28 cellular contexts compared by ENCODE assay signal in genomic region chr2:165436559-165436958, GRCh38. TPM values are rescaled to one million over a fixed set of nuclear protein-coding genes. Genes with fewer than 3 reads are reported as not detected.
DNase-seq lines count a peak whose midpoint lies in the region; ATAC-seq and TF ChIP-seq lines count a peak whose summit lies in the region.
"Had no signal": no experiment of that assay in that cellular context is flagged by ENCODE, and none has a peak within 500 bp of the region (broad histone marks: within the 10 kb centered on the region; RNA-seq: fewer than 3 reads in every experiment).

No MANE protein-coding gene starts in this region.

- H3K36me3 Mint-ChIP-seq in endothelial cell (ENCODE audit: low read depth, unreplicated experiment), result no peaks in the 10 kb centered on the region
- no peaks in the 10 kb centered on the region for H3K36me3 Mint-ChIP-seq in progenitor cell of endocrine pancreas (ENCODE audit: insufficient read depth)
- H3K36me3 Mint-ChIP-seq: brain had no signal

- no peak for TF ChIP-seq CTCF in coronary artery (IDR thresholded peaks at IDR 0.05)
- no peak for TF ChIP-seq CTCF in endothelial cell (IDR thresholded peaks at IDR 0.05; ENCODE audit: unreplicated experiment)
- TF ChIP-seq CTCF in progenitor cell of endocrine pancreas (IDR thresholded peaks at IDR 0.05; ENCODE audit: unreplicated experiment), result no peak

- no peak overlapping the region for H3K27ac Mint-ChIP-seq in endothelial cell (ENCODE audit: unreplicated experiment)
- H3K27ac Mint-ChIP-seq in progenitor cell of endocrine pancreas, result no peak overlapping the region
- H3K27ac Mint-ChIP-seq: activated B cell treated with CpG ODN at 0.5 μM for 24 hours, brain had no signal

- no peak overlapping the region for H3K27ac ChIP-seq in coronary artery
- H3K27ac ChIP-seq: esophagus muscularis mucosa, psoas muscle, suprapubic skin, uterus had no signal

- DNase-seq in coronary artery (ENCODE audit: low spot score), result no peak
- no peak for DNase-seq in endothelial cell (ENCODE audit: low spot score)
- DNase-seq in progenitor cell of endocrine pancreas (ENCODE audit: low spot score, unreplicated experiment), result no peak
- no peak for DNase-seq in mesenteric fat pad (ENCODE audit: low spot score)
- DNase-seq: ACHN; activated B cell treated with CpG ODN at 0.5 μM for 24 hours; activated CD4-positive, alpha-beta T cell treated with anti-CD3 and anti-CD28 coated beads, Interleukin-2, amount 50 U/mL, for 48 hours; activated gamma-delta T cell; C1 segment of cervical spinal cord; Calu3; effector memory CD4-positive, alpha-beta T cell; hippocampal formation; mucosa of descending colon; NCI-H1694; NCI-H748 treated with DMSO at 0.1 percent for 48 hours; PC-3; psoas muscle; Right ventricle myocardium superior; uterus had no signal

- H3K4me3 Mint-ChIP-seq in endothelial cell (ENCODE audit: unreplicated experiment) (no peak overlapping the region), progenitor cell of endocrine pancreas (ENCODE audit: low read depth) (no peak overlapping the region)
- H3K4me3 Mint-ChIP-seq: activated B cell treated with CpG ODN at 0.5 μM for 24 hours, brain had no signal

- no peaks in the 10 kb centered on the region for H3K27me3 Mint-ChIP-seq in endothelial cell (ENCODE audit: unreplicated experiment)
- no peaks in the 10 kb centered on the region for H3K27me3 Mint-ChIP-seq in progenitor cell of endocrine pancreas
- H3K27me3 Mint-ChIP-seq: activated B cell treated with CpG ODN at 0.5 μM for 24 hours had no signal

- H3K4me1 Mint-ChIP-seq in endothelial cell (ENCODE audit: unreplicated experiment) (peaks cover 5% of the 10 kb centered on the region), progenitor cell of endocrine pancreas (ENCODE audit: low read depth) (no peaks in the 10 kb centered on the region)
- H3K4me1 Mint-ChIP-seq: activated B cell treated with CpG ODN at 0.5 μM for 24 hours had no signal

- H3K9me3 Mint-ChIP-seq in endothelial cell (ENCODE audit: unreplicated experiment) (no peaks in the 10 kb centered on the region), progenitor cell of endocrine pancreas (ENCODE audit: low read depth) (no peaks in the 10 kb centered on the region)
- H3K9me3 Mint-ChIP-seq: activated B cell treated with CpG ODN at 0.5 μM for 24 hours, brain had no signal

- ATAC-seq in GM18502 (IDR thresholded peaks at IDR 0.05; ENCODE audit: poor library complexity, unreplicated experiment) (peak; percentile 54), GM19463 (IDR thresholded peaks at IDR 0.05; ENCODE audit: unreplicated experiment) (peak; percentile 76), HG03196 (IDR thresholded peaks at IDR 0.05; ENCODE audit: unreplicated experiment) (peak; percentile 69), esophagus mucosa (no peak)
- ATAC-seq: K562, mucosa of descending colon, PC-3, psoas muscle had no signal

- H3K4me3 ChIP-seq in coronary artery, result peak overlapping the region; percentile 6
- H3K4me3 ChIP-seq: esophagus muscularis mucosa, HAP-1, K562, mucosa of descending colon, psoas muscle, suprapubic skin, uterus had no signal

RNA-seq across cellular contexts. Expression of gene CSRNP3, which starts 32.9 kb away (rescaled TPM):
- total RNA-seq in endothelial cell (ENCODE audit: unreplicated experiment) (14.6 TPM), progenitor cell of endocrine pancreas (10.7 and 14.8 TPM in 2 replicates), mesenteric fat pad (0.51 TPM), esophagus mucosa (1.2 TPM)
- total RNA-seq: activated B cell treated with CpG ODN at 0.5 μM for 24 hours, K562 had no signal
